ENCODE assay signal across 10 cellular contexts in the genomic region with DNA sequence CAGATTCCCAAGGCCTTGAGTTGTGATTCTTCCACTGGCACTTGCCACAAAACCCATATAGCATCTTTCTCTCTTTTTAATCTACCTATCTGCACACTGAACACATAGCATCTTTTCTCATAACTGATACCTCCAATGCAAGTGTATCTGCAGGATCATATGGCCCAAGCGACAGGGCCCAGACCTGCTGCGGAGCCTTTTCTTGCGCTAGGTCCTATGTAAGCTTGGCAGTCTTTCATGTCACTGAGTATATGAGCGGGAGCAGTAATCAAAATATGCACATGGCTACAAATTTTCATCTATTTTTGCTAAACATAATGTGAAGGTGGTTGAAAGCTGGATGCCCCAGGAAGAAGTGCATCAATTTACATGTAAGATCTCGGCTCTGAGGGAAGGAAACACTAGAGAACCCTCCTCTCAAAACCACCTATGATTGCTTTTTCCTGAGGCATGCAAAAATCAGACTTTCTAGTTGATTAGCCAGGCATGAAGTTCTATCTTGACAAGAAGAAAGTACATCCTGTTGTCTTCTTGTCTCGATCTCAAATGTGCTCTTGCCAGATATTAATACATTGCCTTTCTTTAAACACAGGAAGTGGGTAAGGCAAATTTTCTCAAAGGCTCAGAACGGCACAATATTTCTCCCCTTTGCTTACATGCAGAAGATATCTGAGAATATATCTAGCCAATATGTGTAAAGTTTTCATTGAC. TPM values are rescaled to one million over a fixed set of nuclear protein-coding genes. Genes with fewer than 3 reads are reported as not detected.
DNase-seq lines count a peak whose midpoint lies in the region; ATAC-seq lines count a peak whose summit lies in the region.
"Had no signal": no experiment of that assay in that cellular context is flagged by ENCODE, and none has a peak within 500 bp of the region (broad histone marks: within the 10 kb centered on the region; RNA-seq: fewer than 3 reads in every experiment).

No MANE protein-coding gene starts in this region.

- ATAC-seq in GM19023 (IDR thresholded peaks at IDR 0.05; ENCODE audit: unreplicated experiment) (peak; percentile 83), HG03025 (IDR thresholded peaks at IDR 0.05; ENCODE audit: low FRiP score, unreplicated experiment) (peak; percentile 93)

- peaks cover 6% of the 10 kb centered on the region for H3K9me3 Mint-ChIP-seq in activated CD4-positive, alpha-beta memory T cell treated with anti-CD3 and anti-CD28 coated beads, Interleukin-2, amount 10 ng/mL, durations not matched to agents 7 days and 5 days

- peak overlapping the region; percentile 49; the same call in 1 of the 2 replicates for H3K4me3 ChIP-seq in BLaER1

- H3K4me1 Mint-ChIP-seq in activated CD4-positive, alpha-beta memory T cell treated with anti-CD3 and anti-CD28 coated beads, Interleukin-2, amount 10 ng/mL, durations not matched to agents 7 days and 5 days, result peaks cover 46% of the 10 kb centered on the region

- no peaks in the 10 kb centered on the region for H3K27me3 Mint-ChIP-seq in activated CD4-positive, alpha-beta memory T cell treated with anti-CD3 and anti-CD28 coated beads, Interleukin-2, amount 10 ng/mL, durations not matched to agents 7 days and 5 days

- no peaks in the 10 kb centered on the region for H4K20me1 ChIP-seq in BLaER1

- H3K36me3 Mint-ChIP-seq in activated CD4-positive, alpha-beta memory T cell treated with anti-CD3 and anti-CD28 coated beads, Interleukin-2, amount 10 ng/mL, durations not matched to agents 7 days and 5 days (ENCODE audit: low read depth), result peaks cover 14% of the 10 kb centered on the region

- H3K4me3 Mint-ChIP-seq in activated CD4-positive, alpha-beta memory T cell treated with anti-CD3 and anti-CD28 coated beads, Interleukin-2, amount 10 ng/mL, durations not matched to agents 7 days and 5 days, result peak overlapping the region; percentile 56

- POLR2A ChIA-PET in activated CD4-positive, alpha-beta memory T cell treated with anti-CD3 and anti-CD28 coated beads, Interleukin-2, amount 10 ng/mL, durations not matched to agents 7 days and 5 days (lab: Charles Lee), result interaction anchor here (1.0 to 7.9 kb wide), 6 partner anchors 11 to 567 kb away, joined by 3 to 75 read pairs (median 10); partner anchors contain the start of genes ABHD17B, C9orf85 and CEMIP2

- CTCF ChIA-PET in activated CD4-positive, alpha-beta memory T cell treated with anti-CD3 and anti-CD28 coated beads, Interleukin-2, amount 10 ng/mL, durations not matched to agents 7 days and 5 days (lab: Charles Lee), result interaction anchor here (1.0 to 6.5 kb wide), 7 partner anchors 9 to 116 kb away, joined by 3 to 43 read pairs (median 4); partner anchors contain the start of genes ABHD17B, C9orf85 and CEMIP2

- no peaks in the 10 kb centered on the region for H3K27me3 ChIP-seq in BLaER1

- DNase-seq in activated CD4-positive, alpha-beta memory T cell treated with anti-CD3 and anti-CD28 coated beads, Interleukin-2, amount 10 ng/mL, durations not matched to agents 7 days and 5 days, result no peak
- DNase-seq in HPDE6-E6E7 (ENCODE audit: extremely low spot score) (no peak), HuH-7.5 (ENCODE audit: low spot score) (no peak), cerebellar nuclear complex (lab: John Stamatoyannopoulos, UW) (no peak), superior temporal gyrus (ENCODE audit: extremely low spot score) (no peak)
- DNase-seq: DMS79; stimulated activated CD4-positive, alpha-beta T cell treated with anti-CD3 and anti-CD28 coated beads, Interleukin-4, amount 100 ng/mL, for 1 hour had no signal

- H3K27ac Mint-ChIP-seq in activated CD4-positive, alpha-beta memory T cell treated with anti-CD3 and anti-CD28 coated beads, Interleukin-2, amount 10 ng/mL, durations not matched to agents 7 days and 5 days, result peak overlapping the region; percentile 98

- H3K27ac ChIP-seq in BLaER1, result peak overlapping the region; percentile 84

- peaks cover 64% of the 10 kb centered on the region for H3K4me1 ChIP-seq in BLaER1

- H3K9me3 ChIP-seq in BLaER1, result 0 out of 2 replicates have a peak, but pooled peaks cover 2% of the 10 kb centered on the region

- peak overlapping the region; percentile 45; the same call in 1 of the 2 replicates for H3K9ac ChIP-seq in BLaER1

- no peaks in the 10 kb centered on the region for H3K36me3 ChIP-seq in BLaER1

- peak overlapping the region; percentile 82 for H3K4me2 ChIP-seq in BLaER1

RNA-seq across cellular contexts. Expression of gene CEMIP2, which starts 26.9 kb away (rescaled TPM):
- 100 to 1,000 TPM; 137 to 140 TPM for total RNA-seq in activated CD4-positive, alpha-beta memory T cell treated with anti-CD3 and anti-CD28 coated beads, Interleukin-2, amount 10 ng/mL, durations not matched to agents 7 days and 5 days
